In the genomic region with DNA sequence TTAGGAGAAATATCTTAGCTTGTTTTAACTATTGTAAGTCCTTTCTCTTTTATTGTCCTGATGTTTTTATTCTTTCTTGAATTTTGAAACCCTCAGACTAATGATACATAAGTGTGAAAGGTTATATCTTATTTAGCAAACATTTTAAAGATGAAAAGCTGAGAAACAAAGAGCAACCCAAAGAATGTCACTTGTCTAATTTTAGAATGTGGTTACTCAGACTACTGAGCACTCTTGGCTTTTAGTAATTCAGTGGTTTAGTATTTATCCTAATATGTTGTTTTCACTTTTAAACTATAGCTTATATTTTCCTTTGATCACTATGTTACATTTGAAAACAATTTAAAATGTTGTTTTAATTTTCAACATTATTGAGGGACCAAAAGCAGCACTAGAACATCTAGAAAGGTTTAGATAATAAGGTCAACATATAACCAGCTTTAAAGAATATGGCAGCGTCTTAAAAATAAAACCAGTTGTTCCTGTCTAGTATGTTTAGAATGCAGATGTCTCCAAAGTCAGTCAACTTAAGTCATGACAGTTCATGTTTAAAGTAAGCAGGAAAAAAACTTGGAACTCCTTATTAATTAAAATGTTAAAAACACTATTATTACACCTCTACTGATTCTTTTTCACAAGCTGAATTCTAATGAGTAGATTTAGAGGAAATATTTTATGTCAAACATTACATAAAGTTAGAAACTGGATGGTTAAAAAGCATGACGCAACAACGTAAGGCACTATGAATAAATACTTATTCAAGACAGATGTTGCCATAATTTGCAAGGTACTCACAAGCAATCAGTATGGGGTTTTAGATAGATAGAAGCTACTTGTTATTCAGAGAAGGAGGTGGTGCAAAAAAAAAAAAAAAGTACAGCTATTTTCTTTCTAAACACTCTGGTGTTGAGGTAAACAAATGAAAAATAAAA, we compare ENCODE assay signal across 12 cellular contexts. TPM values are rescaled to one million over a fixed set of nuclear protein-coding genes. Genes with fewer than 3 reads are reported as not detected.
DNase-seq lines count a peak whose midpoint lies in the region; ATAC-seq, FAIRE-seq and TF ChIP-seq lines count a peak whose summit lies in the region.
"Had no signal": no experiment of that assay in that cellular context is flagged by ENCODE, and none has a peak within 500 bp of the region (broad histone marks: within the 10 kb centered on the region; RNA-seq: fewer than 3 reads in every experiment).

No MANE protein-coding gene starts in this region.

- H3K4me3 ChIP-seq in PC-9 = peak overlapping the region; percentile 94
- no peak overlapping the region for H3K4me3 ChIP-seq in fibroblast of mammary gland (ENCODE audit: control insufficient read depth, low read depth, low read length)

- H3K9me3 Mint-ChIP-seq in activated T-cell treated with anti-CD3 and anti-CD28 coated beads, Interleukin-2, amount 50 U/mL, for 72 hours = no peaks in the 10 kb centered on the region
- no peaks in the 10 kb centered on the region for H3K9me3 Mint-ChIP-seq in stimulated activated effector memory CD8-positive, alpha-beta T cell treated with anti-CD3 and anti-CD28 coated beads, Interleukin-12 subunit alpha, Interleukin-12 subunit beta, amount 100 ng/mL, for 72 hours

- H3K4me1 Mint-ChIP-seq in activated T-cell treated with anti-CD3 and anti-CD28 coated beads, Interleukin-2, amount 50 U/mL, for 72 hours (ENCODE audit: low read depth) = peaks cover 62% of the 10 kb centered on the region
- H3K4me1 Mint-ChIP-seq in stimulated activated effector memory CD8-positive, alpha-beta T cell treated with anti-CD3 and anti-CD28 coated beads, Interleukin-12 subunit alpha, Interleukin-12 subunit beta, amount 100 ng/mL, for 72 hours = peaks cover 51% of the 10 kb centered on the region

- ATAC-seq in activated T-cell treated with anti-CD3 and anti-CD28 coated beads, Interleukin-2, amount 50 U/mL, for 72 hours (replicated peaks in 1 of 2) = no peak
- no peak for ATAC-seq in stimulated activated effector memory CD8-positive, alpha-beta T cell treated with anti-CD3 and anti-CD28 coated beads, Interleukin-12 subunit alpha, Interleukin-12 subunit beta, amount 100 ng/mL, for 72 hours

- H4K20me1 ChIP-seq in PC-9 (ENCODE audit: insufficient read depth) = peaks cover 74% of the 10 kb centered on the region

- peaks cover 7% of the 10 kb centered on the region for H3F3A ChIP-seq in PC-9 (ENCODE audit: insufficient read depth, low read depth)

- no peak for TF ChIP-seq CTCF in PC-9 (conservative IDR thresholded peaks at IDR 0.05)
- TF ChIP-seq CTCF in fibroblast of mammary gland (conservative IDR thresholded peaks at IDR 0.05; ENCODE audit: control insufficient read depth, insufficient read depth, low read depth, low read length) = no peak

- peak overlapping the region; percentile 86 to 96 for H3K4me3 Mint-ChIP-seq in activated T-cell treated with anti-CD3 and anti-CD28 coated beads, Interleukin-2, amount 50 U/mL, for 72 hours
- peak overlapping the region; percentile 72 for H3K4me3 Mint-ChIP-seq in stimulated activated effector memory CD8-positive, alpha-beta T cell treated with anti-CD3 and anti-CD28 coated beads, Interleukin-12 subunit alpha, Interleukin-12 subunit beta, amount 100 ng/mL, for 72 hours
- H3K4me3 Mint-ChIP-seq: CD14-positive monocyte had no signal

- H3K36me3 Mint-ChIP-seq in activated T-cell treated with anti-CD3 and anti-CD28 coated beads, Interleukin-2, amount 50 U/mL, for 72 hours (ENCODE audit: insufficient read depth in 2 of 2) = peaks cover 2 to 8% of the 10 kb centered on the region in 2 donors
- H3K36me3 Mint-ChIP-seq in stimulated activated effector memory CD8-positive, alpha-beta T cell treated with anti-CD3 and anti-CD28 coated beads, Interleukin-12 subunit alpha, Interleukin-12 subunit beta, amount 100 ng/mL, for 72 hours = peaks cover 80% of the 10 kb centered on the region

- H3K79me2 ChIP-seq in PC-9 (ENCODE audit: low read depth) = peaks cover 94% of the 10 kb centered on the region

- peak overlapping the region; percentile 43 for H3K27ac Mint-ChIP-seq in activated T-cell treated with anti-CD3 and anti-CD28 coated beads, Interleukin-2, amount 50 U/mL, for 72 hours
- H3K27ac Mint-ChIP-seq in stimulated activated effector memory CD8-positive, alpha-beta T cell treated with anti-CD3 and anti-CD28 coated beads, Interleukin-12 subunit alpha, Interleukin-12 subunit beta, amount 100 ng/mL, for 72 hours = no peak overlapping the region

- H3K27ac ChIP-seq in PC-9 = no peak overlapping the region
- H3K27ac ChIP-seq: RWPE1 had no signal

- no peaks in the 10 kb centered on the region for H3K27me3 Mint-ChIP-seq in activated T-cell treated with anti-CD3 and anti-CD28 coated beads, Interleukin-2, amount 50 U/mL, for 72 hours (ENCODE audit: low read depth)

- no TSS peak for BruUV-seq in PC-9 (replicated peaks; lab: Mats Ljungman, UMichigan)

- POLR2A ChIA-PET in PC-9 (lab: Charles Lee; ENCODE audit: unreplicated experiment) = no interaction called here

- CTCF ChIA-PET in PC-9 (lab: Charles Lee) = no interaction called here

- FAIRE-seq in GM12891 (lab: Jason Lieb, UNC) = no peak

- no peak for TF ChIP-seq POLR2A in GM12891 (IDR thresholded peaks at IDR 0.05; ENCODE audit: low read depth, low read length)

- H3K36me3 ChIP-seq in PC-9 (ENCODE audit: low read depth) = peaks cover 40% of the 10 kb centered on the region

- H3K4me1 ChIP-seq in PC-9 (replicated peaks; ENCODE audit: insufficient read depth) = peaks cover 34% of the 10 kb centered on the region

- DNase-seq in activated T-cell treated with anti-CD3 and anti-CD28 coated beads, Interleukin-2, amount 50 U/mL, for 72 hours = no peak
- DNase-seq in activated T-cell treated with anti-CD3 and anti-CD28 coated beads, Interleukin-2, amount 50 U/mL, for 1 hour = no peak
- DNase-seq in PC-9 (no peak), fibroblast of mammary gland (ENCODE audit: low read depth) (peak; percentile 56), GM12891 (ENCODE audit: insufficient read length, low spot score) (no peak)
- no peak for DNase-seq in stimulated activated effector memory CD8-positive, alpha-beta T cell treated with anti-CD3 and anti-CD28 coated beads, Interleukin-12 subunit alpha, Interleukin-12 subunit beta, amount 100 ng/mL, for 72 hours (ENCODE audit: low spot score in 2 of 2)
- DNase-seq in stimulated activated CD4-positive, alpha-beta T cell treated with anti-CD3 and anti-CD28 coated beads, Interleukin-4, amount 100 ng/mL, for 1 hour = no peak
- DNase-seq in stimulated activated CD4-positive, alpha-beta T cell treated with anti-CD3 and anti-CD28 coated beads, Interleukin-15, amount 100 ng/mL, for 24 hours = no peak
- DNase-seq: NCI-H187 treated with DMSO at 0.1 percent for 48 hours, occipital lobe had no signal

- H3K9me3 ChIP-seq in PC-9 (ENCODE audit: insufficient read depth, low read depth) = no peaks in the 10 kb centered on the region

- intact Hi-C loops in PC-9 (cut with micrococcal nuclease; ENCODE audit: unreplicated experiment) = no loop called here

- H2AFZ ChIP-seq in PC-9 = no peak overlapping the region

- H3K4me2 ChIP-seq in PC-9 = peak overlapping the region; percentile 95

- no peaks in the 10 kb centered on the region for H3K9me2 ChIP-seq in PC-9 (ENCODE audit: insufficient read depth)

- no peaks in the 10 kb centered on the region for H3K27me3 ChIP-seq in PC-9 (ENCODE audit: insufficient read depth, low read depth)

TF ChIP-seq in GM12891, 5 proteins besides CTCF, POLR2A, EP300 and RAD21:
- TF ChIP-seq POLR2AphosphoS5 (IDR thresholded peaks at IDR 0.05; ENCODE audit: low read depth, low read length) = no peak
- no peak for TF ChIP-seq SPI1 (IDR thresholded peaks at IDR 0.05; ENCODE audit: low read depth, low read length)
- no peak for TF ChIP-seq PAX5 (IDR thresholded peaks at IDR 0.05; ENCODE audit: insufficient read depth, low read length, severe bottlenecking)
- TF ChIP-seq POU2F2 (IDR thresholded peaks at IDR 0.05; ENCODE audit: low read depth, low read length) = no peak
- no peak for TF ChIP-seq TAF1 (IDR thresholded peaks at IDR 0.05; ENCODE audit: low read depth, low read length)
TF ChIP-seq in GM12891: peak in this region for 0.

RNA-seq across cellular contexts. Expression of gene MBTD1, which starts 2.4 kb away (rescaled TPM):
- 10 to 100 TPM; 12.0 to 13.6 TPM for total RNA-seq in activated T-cell treated with anti-CD3 and anti-CD28 coated beads, Interleukin-2, amount 50 U/mL, for 72 hours
- 20.4 and 20.8 TPM in 2 replicates for total RNA-seq in PC-9 (2021)
- 4.4 TPM for polyA plus RNA-seq in GM12891 (2012; ENCODE audit: low read depth, missing spikeins)

RNA-seq across cellular contexts. Expression of gene UTP18, which starts 2.9 kb away (rescaled TPM):
- total RNA-seq in activated T-cell treated with anti-CD3 and anti-CD28 coated beads, Interleukin-2, amount 50 U/mL, for 72 hours = 10 to 100 TPM; 47.4 to 58.3 TPM
- 26.4 and 31.8 TPM in 2 replicates for total RNA-seq in PC-9 (2021)
- 38.7 TPM for polyA plus RNA-seq in GM12891 (2012; ENCODE audit: low read depth, missing spikeins)
